ENCODE assay signal across 9 cellular contexts in the genomic region with DNA sequence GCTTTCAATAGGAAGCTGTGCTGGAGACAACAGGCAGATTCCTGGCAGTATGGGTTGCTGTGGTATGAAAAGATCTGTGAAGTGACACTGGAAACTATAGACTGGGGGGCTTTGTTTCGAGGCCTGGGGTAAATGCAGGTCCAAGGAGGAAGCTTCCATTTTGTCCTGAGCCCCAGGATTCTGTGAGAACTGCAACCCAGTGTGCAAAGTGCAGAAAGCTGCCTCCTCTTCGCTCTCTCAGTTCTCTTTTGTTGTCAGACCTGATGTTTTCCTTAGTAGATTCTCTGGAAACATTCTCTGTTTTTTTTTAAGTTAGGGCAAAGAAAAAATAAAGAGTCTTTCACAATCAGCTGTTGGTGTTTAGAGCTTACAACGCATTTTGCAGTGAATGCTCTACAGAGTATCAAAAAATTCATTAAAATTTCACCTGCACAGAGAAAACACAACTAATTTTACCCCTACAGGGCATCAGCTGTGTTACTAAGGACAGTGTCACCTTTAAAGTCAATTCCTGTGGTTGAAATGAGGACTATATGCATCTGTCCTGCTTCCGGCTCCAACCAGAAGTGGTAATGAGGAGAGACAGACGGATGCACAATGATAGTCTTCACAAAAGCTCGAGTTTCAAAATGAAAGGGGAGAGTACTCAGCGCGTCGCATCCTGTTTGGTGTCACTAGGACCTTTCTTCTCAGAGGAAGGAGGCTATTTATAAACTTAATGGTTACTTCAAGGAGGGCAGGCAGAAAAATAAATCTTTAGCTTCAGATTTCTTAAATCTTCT.
A peak's percentile ranks its signal among the peaks of the same experiment; 100 is the strongest.
DNase-seq lines count a peak whose midpoint lies in the region; ATAC-seq and TF ChIP-seq lines count a peak whose summit lies in the region.
"Had no signal": no experiment of that assay in that cellular context is flagged by ENCODE, and none has a peak within 500 bp of the region (broad histone marks: within the 10 kb centered on the region; RNA-seq: fewer than 3 reads in every experiment).

No MANE protein-coding gene starts in this region.

- peaks cover 0 to 6% (median 0%) of the 10 kb centered on the region in 4 donors for H3K4me1 ChIP-seq in Peyer's patch
- H3K4me1 ChIP-seq in PC-9 (replicated peaks; ENCODE audit: insufficient read depth) = no peaks in the 10 kb centered on the region

- peaks cover 34% of the 10 kb centered on the region for H3K4me1 Mint-ChIP-seq in central memory CD8-positive, alpha-beta T cell

- DNase-seq in NCI-H2171 treated with DMSO at 0.1 percent for 48 hours (lab: John Stamatoyannopoulos, UW) (peak; percentile 42), NCI-H2171 (lab: John Stamatoyannopoulos, UW) (no peak), Peyer's patch (peak in 2 of 3 donors; percentile 60 to 72), T1000 (lab: John Stamatoyannopoulos, UW) (no peak), PC-9 (no peak)
- peak in 1 of 2 donors; percentile 42 for DNase-seq in central memory CD8-positive, alpha-beta T cell (ENCODE audit: low spot score in 2 of 2)
- peak; percentile 26 to 30 for DNase-seq in stimulated activated CD4-positive, alpha-beta T cell treated with anti-CD3 and anti-CD28 coated beads, Interleukin-2, amount 100 ng/mL, for 48 hours

- intact Hi-C loops in PC-9 (cut with micrococcal nuclease; ENCODE audit: unreplicated experiment) = no loop called here

- TF ChIP-seq POLR2A in Peyer's patch (IDR thresholded peaks at IDR 0.05) = no peak

- no peaks in the 10 kb centered on the region for H3K27me3 Mint-ChIP-seq in central memory CD8-positive, alpha-beta T cell

- peak overlapping the region in 2 of 4 donors; percentile 19 to 47 for H3K27ac ChIP-seq in Peyer's patch
- no peak overlapping the region for H3K27ac ChIP-seq in PC-9
- H3K27ac ChIP-seq: VCaP had no signal

- TF ChIP-seq CTCF in Peyer's patch (IDR thresholded peaks at IDR 0.05) (no peak), PC-9 (conservative IDR thresholded peaks at IDR 0.05) (no peak)

- no peaks in the 10 kb centered on the region for H3F3A ChIP-seq in PC-9 (ENCODE audit: insufficient read depth, low read depth)

- H3K9me2 ChIP-seq in PC-9 (ENCODE audit: insufficient read depth) = no peaks in the 10 kb centered on the region

- H3K4me3 ChIP-seq in Peyer's patch = peak overlapping the region in 1 of 4 donors; percentile 4
- H3K4me3 ChIP-seq in PC-9 = no peak overlapping the region

- POLR2A ChIA-PET in PC-9 (lab: Charles Lee; ENCODE audit: unreplicated experiment) = no interaction called here

- H2AFZ ChIP-seq in PC-9 = no peak overlapping the region

- peaks cover 4% of the 10 kb centered on the region for H3K36me3 Mint-ChIP-seq in central memory CD8-positive, alpha-beta T cell (ENCODE audit: insufficient read depth)

- H3K4me2 ChIP-seq in PC-9 = no peak overlapping the region

- H3K4me3 Mint-ChIP-seq in central memory CD8-positive, alpha-beta T cell = peak overlapping the region; percentile 65

- H3K9me3 Mint-ChIP-seq in central memory CD8-positive, alpha-beta T cell = no peaks in the 10 kb centered on the region

- H3K36me3 ChIP-seq in Peyer's patch (no peaks in the 10 kb centered on the region), PC-9 (ENCODE audit: low read depth) (no peaks in the 10 kb centered on the region)

- CTCF ChIA-PET in PC-9 (lab: Charles Lee) = interaction anchor here (0.7 kb wide), 1 partner anchor 9 kb away, joined by 3 read pairs; no protein-coding TSS in a partner anchor

- ATAC-seq in HG02852 (IDR thresholded peaks at IDR 0.05; ENCODE audit: unreplicated experiment) = peak; percentile 96
- ATAC-seq in central memory CD8-positive, alpha-beta T cell (replicated peaks; ENCODE audit: extremely low read depth, poor library complexity, severe bottlenecking) = peak; percentile 96

- H3K27me3 ChIP-seq in Peyer's patch = no peaks in the 10 kb centered on the region
- H3K27me3 ChIP-seq in PC-9 (ENCODE audit: insufficient read depth, low read depth) = no peaks in the 10 kb centered on the region

- H4K20me1 ChIP-seq in PC-9 (ENCODE audit: insufficient read depth) = no peaks in the 10 kb centered on the region

- no peaks in the 10 kb centered on the region for H3K9me3 ChIP-seq in Peyer's patch
- no peaks in the 10 kb centered on the region for H3K9me3 ChIP-seq in PC-9 (ENCODE audit: insufficient read depth, low read depth)

- no peaks in the 10 kb centered on the region for H3K79me2 ChIP-seq in PC-9 (ENCODE audit: low read depth)

- peak overlapping the region; percentile 87 for H3K27ac Mint-ChIP-seq in central memory CD8-positive, alpha-beta T cell (ENCODE audit: low read depth)

- no TSS peak for BruUV-seq in PC-9 (replicated peaks; lab: Mats Ljungman, UMichigan)

Comparison
In these comparisons a context has a peak if more than half of its experiments do, and no peak if none do; other contexts are left out.
1. DNase-seq: peak in NCI-H2171 treated with DMSO at 0.1 percent for 48 hours (single experiment), Peyer's patch (2 of 3) and stimulated activated CD4-positive, alpha-beta T cell treated with anti-CD3 and anti-CD28 coated beads, Interleukin-2, amount 100 ng/mL, for 48 hours (2 of 2); none in NCI-H2171 (single experiment), T1000 (single experiment) and PC-9 (0 of 2).